In genomic region chr2:239019193-239019581, GRCh38 we compare ENCODE assay signal across 27 cellular contexts.
"Had no signal": no experiment of that assay in that cellular context is flagged by ENCODE, and none has a peak within 500 bp of the region (broad histone marks: within the 10 kb centered on the region; RNA-seq: fewer than 3 reads in every experiment).

No MANE protein-coding gene starts in this region.

- H3K4me1 Mint-ChIP-seq: activated naive CD4-positive, alpha-beta T cell treated with anti-CD3 and anti-CD28 coated beads, Interleukin-2, amount 50 U/mL, for 24 hours had no signal

- H3K9me3 ChIP-seq: SJSA1 had no signal

- H3K27ac Mint-ChIP-seq: activated naive CD4-positive, alpha-beta T cell treated with anti-CD3 and anti-CD28 coated beads, Interleukin-2, amount 50 U/mL, for 24 hours; activated T-cell treated with anti-CD3 and anti-CD28 coated beads, Interleukin-2, amount 50 U/mL, for 72 hours; activated T-helper 2 cell treated with anti-CD3 and anti-CD28 coated beads, Interferon-gamma antibody, Interleukin-2, Interleukin-4, amounts not matched to agents 10 μg/mL and 5 μg/mL and 100 μg/mL, durations not matched to agents 14 hours and 24 hours and 36 hours; T-helper 1 cell treated with Interleukin-12 subunit alpha and Interleukin-12 subunit beta and Interleukin-4 antibody, amounts not matched to agents 30 μg/mL and 1 μg/mL, for 36 hours had no signal

- H3K4me3 ChIP-seq: cardiac muscle cell, SJSA1 had no signal

- H3K4me3 Mint-ChIP-seq: activated naive CD4-positive, alpha-beta T cell treated with anti-CD3 and anti-CD28 coated beads, Interleukin-2, amount 50 U/mL, for 24 hours; activated T-cell treated with anti-CD3 and anti-CD28 coated beads, Interleukin-2, amount 50 U/mL, for 72 hours; T-helper 1 cell treated with Interleukin-12 subunit alpha and Interleukin-12 subunit beta and Interleukin-4 antibody, amounts not matched to agents 30 μg/mL and 1 μg/mL, for 36 hours had no signal

- ATAC-seq: activated CD4-positive, CD25-positive, alpha-beta regulatory T cell treated with anti-CD3 and anti-CD28 coated beads, Interleukin-2, amount 50 U/mL, for 24 hours; activated T-cell treated with anti-CD3 and anti-CD28 coated beads, Interleukin-2, amount 50 U/mL, for 72 hours; Panc1; SK-N-SH treated with all-trans-retinoic acid at 6 μM for 48 hours had no signal

- H3K27ac ChIP-seq: brain microvascular endothelial cell, cardiac muscle cell, SJSA1 had no signal

- H3K9me3 Mint-ChIP-seq: activated naive CD4-positive, alpha-beta T cell treated with anti-CD3 and anti-CD28 coated beads, Interleukin-2, amount 50 U/mL, for 24 hours; activated T-cell treated with anti-CD3 and anti-CD28 coated beads, Interleukin-2, amount 50 U/mL, for 72 hours; activated T-helper 2 cell treated with anti-CD3 and anti-CD28 coated beads, Interferon-gamma antibody, Interleukin-2, Interleukin-4, amounts not matched to agents 10 μg/mL and 5 μg/mL and 100 μg/mL, durations not matched to agents 14 hours and 24 hours and 36 hours; T-helper 1 cell treated with Interleukin-12 subunit alpha and Interleukin-12 subunit beta and Interleukin-4 antibody, amounts not matched to agents 30 μg/mL and 1 μg/mL, for 36 hours had no signal

- DNase-seq: activated CD4-positive, alpha-beta T cell treated with anti-CD3 and anti-CD28 coated beads for 4 hours; activated CD8-positive, alpha-beta memory T cell treated with anti-CD3 and anti-CD28 coated beads for 24 hours; activated naive CD4-positive, alpha-beta T cell; activated T-cell treated with anti-CD3 and anti-CD28 coated beads, Interleukin-2, amount 50 U/mL, for 72 hours; brain microvascular endothelial cell; cerebellar nuclear complex; Karpas-422; MM.1S; NCI-H1105 treated with DMSO at 0.1 percent for 48 hours; NCI-H1436 treated with DMSO at 0.1 percent for 48 hours; NCI-H187; NCI-H2081; NCI-H510A treated with DMSO at 0.1 percent for 48 hours; NCI-H69; NK-92 treated with Interleukin-12 subunit alpha and Interleukin-12 subunit beta, amount 100 ng/mL, for 24 hours; OCI-M1; RPMI8226; SHP77; SW 1271 had no signal

- H3K36me3 Mint-ChIP-seq: activated naive CD4-positive, alpha-beta T cell treated with anti-CD3 and anti-CD28 coated beads, Interleukin-2, amount 50 U/mL, for 24 hours had no signal

- H3K36me3 ChIP-seq: brain microvascular endothelial cell, cardiac muscle cell, SJSA1 had no signal

- H3K27me3 ChIP-seq: brain microvascular endothelial cell, cardiac muscle cell had no signal
